In genomic region chr6:10779076-10779475, GRCh38 we compare ENCODE assay signal across 20 cellular contexts.
DNase-seq lines count a peak whose midpoint lies in the region; ATAC-seq lines count a peak whose summit lies in the region.
"Had no signal": no experiment of that assay in that cellular context is flagged by ENCODE, and none has a peak within 500 bp of the region (broad histone marks: within the 10 kb centered on the region; RNA-seq: fewer than 3 reads in every experiment).

No MANE protein-coding gene starts in this region.

- no peak for ATAC-seq in stimulated activated naive CD8-positive, alpha-beta T cell treated with anti-CD3 and anti-CD28 coated beads, Interleukin-15, Interleukin-2, amounts not matched to agents 100 U/mL and 50 U/mL, for 24 hours
- ATAC-seq in HG03280 (IDR thresholded peaks at IDR 0.05; ENCODE audit: unreplicated experiment), result no peak
- ATAC-seq: A549, GM23338, HCT116 had no signal

- peak; percentile 73 for DNase-seq in D341Med (ENCODE audit: low spot score)
- DNase-seq in NCI-H524 (lab: John Stamatoyannopoulos, UW), result peak; percentile 80 to 89
- peak; percentile 27 for DNase-seq in NCI-H82 treated with DMSO at 0.1 percent for 48 hours (lab: John Stamatoyannopoulos, UW; ENCODE audit: unreplicated experiment)
- no peak for DNase-seq in stimulated activated naive CD8-positive, alpha-beta T cell treated with anti-CD3 and anti-CD28 coated beads, Interleukin-15, Interleukin-2, amounts not matched to agents 100 U/mL and 50 U/mL, for 24 hours
- no peak for DNase-seq in islet precursor cell
- DNase-seq: 8988T; ACHN; AML-193; BE2C; Calu3; CD4-positive, alpha-beta T cell; CD8-positive, alpha-beta memory T cell; COR-L47; EL; GF-D8; H9 had no signal

Comparison
In these comparisons a context has a peak if more than half of its experiments do, and no peak if none do; other contexts are left out.
1. DNase-seq: peak in D341Med (single experiment), NCI-H524 (2 of 2) and NCI-H82 treated with DMSO at 0.1 percent for 48 hours (single experiment); none in stimulated activated naive CD8-positive, alpha-beta T cell treated with anti-CD3 and anti-CD28 coated beads, Interleukin-15, Interleukin-2, amounts not matched to agents 100 U/mL and 50 U/mL, for 24 hours (single experiment) and islet precursor cell (single experiment).